Comparison of ENCODE assay signal across 1 cellular context in the genomic region with DNA sequence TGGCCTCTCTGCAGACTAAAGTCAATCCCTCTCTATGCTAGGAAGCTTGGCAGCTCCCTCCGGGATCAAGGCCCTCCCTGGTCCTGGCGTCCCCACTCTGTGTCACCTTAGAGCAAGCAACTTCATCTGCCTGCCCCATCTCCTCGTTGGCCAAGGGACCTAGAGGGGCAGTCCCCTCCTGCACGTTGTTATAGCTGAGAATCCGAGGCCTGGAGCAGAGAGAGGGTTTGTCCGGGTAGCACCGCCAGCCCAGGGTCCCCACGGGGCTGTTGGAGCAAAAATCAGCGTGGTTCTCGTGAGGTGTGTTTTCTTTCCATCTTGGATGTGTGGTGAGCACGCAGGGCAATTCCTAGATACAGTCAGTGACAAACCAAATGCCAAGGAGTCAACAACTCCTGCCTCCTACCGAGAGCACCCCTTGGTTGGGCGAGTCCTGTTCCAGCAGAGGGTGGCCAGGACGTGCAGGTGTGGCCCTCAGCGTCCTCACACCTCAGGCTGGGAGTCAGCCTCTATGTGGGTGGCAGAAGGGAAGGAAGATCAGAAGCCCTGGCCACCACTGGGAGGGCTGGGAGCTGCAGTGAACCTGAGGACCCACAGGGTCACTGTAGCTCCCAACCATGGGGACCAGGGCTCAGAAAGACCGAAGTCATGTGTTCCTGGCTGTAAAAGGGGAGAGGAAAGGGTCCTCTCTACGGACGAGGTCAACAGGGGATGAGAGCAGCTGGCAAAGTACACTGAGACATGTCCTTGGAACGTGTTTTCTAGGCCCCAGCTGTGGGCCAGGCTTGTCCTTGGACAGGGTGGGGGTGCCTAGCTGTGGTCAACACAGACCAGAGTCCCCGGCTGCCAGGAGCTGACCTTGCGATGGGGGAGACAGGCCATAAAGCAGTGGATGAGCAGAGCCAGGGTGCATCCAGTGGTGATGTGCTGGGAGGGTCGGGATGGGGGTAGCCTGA.
TF ChIP-seq lines count a peak whose summit lies in the region.

No MANE protein-coding gene starts in this region.

TF ChIP-seq in GM23338, 12 proteins besides CTCF, POLR2A, EP300 and RAD21:
- TF ChIP-seq ETS1 (IDR thresholded peaks at IDR 0.05) = no peak
- TF ChIP-seq ZNF114 (CRISPR knock-in tag; IDR thresholded peaks at IDR 0.05) = no peak
- no peak for TF ChIP-seq EZH2 (IDR thresholded peaks at IDR 0.05; ENCODE audit: low read depth, unreplicated experiment)
- TF ChIP-seq REST (IDR thresholded peaks at IDR 0.05; ENCODE audit: unreplicated experiment) = no peak
- TF ChIP-seq JUNB (IDR thresholded peaks at IDR 0.05; ENCODE audit: unreplicated experiment) = no peak
- no peak for TF ChIP-seq CREB1 (CRISPR knock-in tag; IDR thresholded peaks at IDR 0.05; ENCODE audit: low read depth)
- TF ChIP-seq STAT1 (IDR thresholded peaks at IDR 0.05; ENCODE audit: unreplicated experiment) = no peak
- no peak for TF ChIP-seq POLR2AphosphoS5 (IDR thresholded peaks at IDR 0.05; ENCODE audit: low read depth)
- TF ChIP-seq NANOG (IDR thresholded peaks at IDR 0.05; ENCODE audit: borderline replicate concordance) = no peak
- TF ChIP-seq ZNF331 (CRISPR knock-in tag; IDR thresholded peaks at IDR 0.05; ENCODE audit: low read depth) = no peak
- TF ChIP-seq, protein P1, sequence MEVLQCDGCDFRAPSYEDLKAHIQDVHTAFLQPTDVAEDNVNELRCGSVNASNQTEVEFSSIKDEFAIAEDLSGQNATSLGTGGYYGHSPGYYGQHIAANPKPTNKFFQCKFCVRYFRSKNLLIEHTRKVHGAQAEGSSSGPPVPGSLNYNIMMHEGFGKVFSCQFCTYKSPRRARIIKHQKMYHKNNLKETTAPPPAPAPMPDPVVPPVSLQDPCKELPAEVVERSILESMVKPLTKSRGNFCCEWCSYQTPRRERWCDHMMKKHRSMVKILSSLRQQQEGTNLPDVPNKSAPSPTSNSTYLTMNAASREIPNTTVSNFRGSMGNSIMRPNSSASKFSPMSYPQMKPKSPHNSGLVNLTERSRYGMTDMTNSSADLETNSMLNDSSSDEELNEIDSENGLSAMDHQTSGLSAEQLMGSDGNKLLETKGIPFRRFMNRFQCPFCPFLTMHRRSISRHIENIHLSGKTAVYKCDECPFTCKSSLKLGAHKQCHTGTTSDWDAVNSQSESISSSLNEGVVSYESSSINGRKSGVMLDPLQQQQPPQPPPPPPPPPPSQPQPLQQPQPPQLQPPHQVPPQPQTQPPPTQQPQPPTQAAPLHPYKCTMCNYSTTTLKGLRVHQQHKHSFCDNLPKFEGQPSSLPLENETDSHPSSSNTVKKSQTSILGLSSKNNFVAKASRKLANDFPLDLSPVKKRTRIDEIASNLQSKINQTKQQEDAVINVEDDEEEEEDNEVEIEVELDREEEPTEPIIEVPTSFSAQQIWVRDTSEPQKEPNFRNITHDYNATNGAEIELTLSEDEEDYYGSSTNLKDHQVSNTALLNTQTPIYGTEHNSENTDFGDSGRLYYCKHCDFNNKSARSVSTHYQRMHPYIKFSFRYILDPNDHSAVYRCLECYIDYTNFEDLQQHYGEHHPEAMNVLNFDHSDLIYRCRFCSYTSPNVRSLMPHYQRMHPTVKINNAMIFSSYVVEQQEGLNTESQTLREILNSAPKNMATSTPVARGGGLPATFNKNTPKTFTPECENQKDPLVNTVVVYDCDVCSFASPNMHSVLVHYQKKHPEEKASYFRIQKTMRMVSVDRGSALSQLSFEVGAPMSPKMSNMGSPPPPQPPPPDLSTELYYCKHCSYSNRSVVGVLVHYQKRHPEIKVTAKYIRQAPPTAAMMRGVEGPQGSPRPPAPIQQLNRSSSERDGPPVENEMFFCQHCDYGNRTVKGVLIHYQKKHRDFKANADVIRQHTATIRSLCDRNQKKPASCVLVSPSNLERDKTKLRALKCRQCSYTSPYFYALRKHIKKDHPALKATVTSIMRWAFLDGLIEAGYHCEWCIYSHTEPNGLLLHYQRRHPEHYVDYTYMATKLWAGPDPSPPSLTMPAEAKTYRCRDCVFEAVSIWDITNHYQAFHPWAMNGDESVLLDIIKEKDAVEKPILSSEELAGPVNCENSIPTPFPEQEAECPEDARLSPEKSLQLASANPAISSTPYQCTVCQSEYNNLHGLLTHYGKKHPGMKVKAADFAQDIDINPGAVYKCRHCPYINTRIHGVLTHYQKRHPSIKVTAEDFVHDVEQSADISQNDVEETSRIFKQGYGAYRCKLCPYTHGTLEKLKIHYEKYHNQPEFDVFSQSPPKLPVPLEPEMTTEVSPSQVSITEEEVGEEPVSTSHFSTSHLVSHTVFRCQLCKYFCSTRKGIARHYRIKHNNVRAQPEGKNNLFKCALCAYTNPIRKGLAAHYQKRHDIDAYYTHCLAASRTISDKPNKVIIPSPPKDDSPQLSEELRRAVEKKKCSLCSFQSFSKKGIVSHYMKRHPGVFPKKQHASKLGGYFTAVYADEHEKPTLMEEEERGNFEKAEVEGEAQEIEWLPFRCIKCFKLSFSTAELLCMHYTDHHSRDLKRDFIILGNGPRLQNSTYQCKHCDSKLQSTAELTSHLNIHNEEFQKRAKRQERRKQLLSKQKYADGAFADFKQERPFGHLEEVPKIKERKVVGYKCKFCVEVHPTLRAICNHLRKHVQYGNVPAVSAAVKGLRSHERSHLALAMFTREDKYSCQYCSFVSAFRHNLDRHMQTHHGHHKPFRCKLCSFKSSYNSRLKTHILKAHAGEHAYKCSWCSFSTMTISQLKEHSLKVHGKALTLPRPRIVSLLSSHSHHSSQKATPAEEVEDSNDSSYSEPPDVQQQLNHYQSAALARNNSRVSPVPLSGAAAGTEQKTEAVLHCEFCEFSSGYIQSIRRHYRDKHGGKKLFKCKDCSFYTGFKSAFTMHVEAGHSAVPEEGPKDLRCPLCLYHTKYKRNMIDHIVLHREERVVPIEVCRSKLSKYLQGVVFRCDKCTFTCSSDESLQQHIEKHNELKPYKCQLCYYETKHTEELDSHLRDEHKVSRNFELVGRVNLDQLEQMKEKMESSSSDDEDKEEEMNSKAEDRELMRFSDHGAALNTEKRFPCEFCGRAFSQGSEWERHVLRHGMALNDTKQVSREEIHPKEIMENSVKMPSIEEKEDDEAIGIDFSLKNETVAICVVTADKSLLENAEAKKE (CRISPR knock-in tag; IDR thresholded peaks at IDR 0.05) = no peak
- TF ChIP-seq EZH2phosphoT487 (IDR thresholded peaks at IDR 0.05; ENCODE audit: unreplicated experiment) = no peak
